Comparison of ENCODE assay signal across 20 cellular contexts in genomic region chr2:226556050-226556449, GRCh38.
DNase-seq lines count a peak whose midpoint lies in the region; ATAC-seq and TF ChIP-seq lines count a peak whose summit lies in the region.
"Had no signal": no experiment of that assay in that cellular context is flagged by ENCODE, and none has a peak within 500 bp of the region (broad histone marks: within the 10 kb centered on the region; RNA-seq: fewer than 3 reads in every experiment).

No MANE protein-coding gene starts in this region.

- no peaks in the 10 kb centered on the region for H3K36me3 Mint-ChIP-seq in activated T-cell treated with anti-CD3 and anti-CD28 coated beads, Interleukin-2, amount 50 U/mL, for 24 hours (ENCODE audit: low read depth)

- intact Hi-C loops in left lung (cut with DNase I) = no loop called here

- ATAC-seq in left lung = no peak
- ATAC-seq: PC-3, Right ventricle myocardium inferior had no signal

- H3K36me3 ChIP-seq in left lung = no peaks in the 10 kb centered on the region
- H3K36me3 ChIP-seq: HAP-1, SJCRH30 had no signal

- no peaks in the 10 kb centered on the region for H3K9me3 ChIP-seq in left lung
- H3K9me3 ChIP-seq: HAP-1 had no signal

- H3K4me1 ChIP-seq in left lung = no peaks in the 10 kb centered on the region
- H3K4me1 ChIP-seq: HAP-1 had no signal

- no peak overlapping the region for H3K27ac Mint-ChIP-seq in activated T-cell treated with anti-CD3 and anti-CD28 coated beads, Interleukin-2, amount 50 U/mL, for 24 hours

- DNase-seq in EL (peak; percentile 60), M059J (ENCODE audit: low read depth) (peak; percentile 75), iris pigment epithelial cell (ENCODE audit: low read depth) (peak; percentile 20), left lung (no peak), middle frontal gyrus (ENCODE audit: extremely low spot score, low spot score) (no peak)
- no peak for DNase-seq in activated T-cell treated with anti-CD3 and anti-CD28 coated beads, Interleukin-2, amount 50 U/mL, for 24 hours
- no peak for DNase-seq in activated CD4-positive, alpha-beta T cell treated with anti-CD3 and anti-CD28 coated beads, Interleukin-2, amount 50 U/mL, for 1 hour
- DNase-seq: Calu3, DMS79 treated with DMSO at 0.1 percent for 48 hours, GM23248, Karpas-422, NCI-H2029, NCI-H446, NCI-H524 treated with DMSO at 0.1 percent for 48 hours, NCI-H774, PC-3, SJCRH30 had no signal

- H3K27ac ChIP-seq in left lung = no peak overlapping the region
- H3K27ac ChIP-seq: GM23248, HL-60, SJCRH30 had no signal

- H3K4me3 ChIP-seq in left lung = no peak overlapping the region
- H3K4me3 ChIP-seq: GM23248, HAP-1, SJCRH30 had no signal

- H3K4me3 Mint-ChIP-seq in activated T-cell treated with anti-CD3 and anti-CD28 coated beads, Interleukin-2, amount 50 U/mL, for 24 hours = no peak overlapping the region

- H3K4me1 Mint-ChIP-seq in activated T-cell treated with anti-CD3 and anti-CD28 coated beads, Interleukin-2, amount 50 U/mL, for 24 hours (ENCODE audit: low read depth) = no peaks in the 10 kb centered on the region

- no peak for TF ChIP-seq CTCF in left lung (IDR thresholded peaks at IDR 0.05)

- H3K9me3 Mint-ChIP-seq in activated T-cell treated with anti-CD3 and anti-CD28 coated beads, Interleukin-2, amount 50 U/mL, for 24 hours = no peaks in the 10 kb centered on the region

- H3K27me3 ChIP-seq in left lung = no peaks in the 10 kb centered on the region
- H3K27me3 ChIP-seq: SJCRH30 had no signal

- peaks cover 35% of the 10 kb centered on the region for H3K27me3 Mint-ChIP-seq in activated T-cell treated with anti-CD3 and anti-CD28 coated beads, Interleukin-2, amount 50 U/mL, for 24 hours

Comparison
In these comparisons a context has a peak if more than half of its experiments do, and no peak if none do; other contexts are left out.
1. DNase-seq: peak in EL (single experiment), M059J (single experiment) and iris pigment epithelial cell (single experiment); none in activated T-cell treated with anti-CD3 and anti-CD28 coated beads, Interleukin-2, amount 50 U/mL, for 24 hours (single experiment), left lung (0 of 2), activated CD4-positive, alpha-beta T cell treated with anti-CD3 and anti-CD28 coated beads, Interleukin-2, amount 50 U/mL, for 1 hour (single experiment) and middle frontal gyrus (single experiment).